Comparison of ENCODE assay signal across 23 cellular contexts in the genomic region with DNA sequence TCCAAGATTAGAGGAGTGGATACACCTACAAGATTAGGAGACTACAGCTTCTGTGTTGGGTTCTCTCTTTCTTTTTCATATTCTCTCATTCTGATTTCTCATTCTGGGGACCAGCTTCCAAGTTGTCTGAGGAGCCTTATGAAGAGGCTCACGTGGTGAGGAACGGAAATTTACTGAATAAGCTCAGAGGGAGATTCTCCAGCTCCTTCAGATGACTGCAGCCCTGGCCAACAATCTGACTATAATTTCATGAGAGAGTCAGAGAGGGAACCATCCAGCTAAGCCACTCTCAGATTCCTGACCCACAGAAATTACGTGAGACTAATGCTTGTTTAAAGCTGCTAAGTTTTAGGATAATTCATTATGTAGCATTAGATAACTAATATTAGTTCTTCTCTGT. TPM values are rescaled to one million over a fixed set of nuclear protein-coding genes. Genes with fewer than 3 reads are reported as not detected.
DNase-seq lines count a peak whose midpoint lies in the region; ATAC-seq, FAIRE-seq and TF ChIP-seq lines count a peak whose summit lies in the region.
"Had no signal": no experiment of that assay in that cellular context is flagged by ENCODE, and none has a peak within 500 bp of the region (broad histone marks: within the 10 kb centered on the region; RNA-seq: fewer than 3 reads in every experiment).

No MANE protein-coding gene starts in this region.

- POLR2A ChIA-PET in IMR-90 (lab: Charles Lee; ENCODE audit: unreplicated experiment) (no interaction called here), K562 (lab: Yijun Ruan, JAX) (interaction anchor here (0.7 to 2.7 kb wide), 3 partner anchors 11 to 397 kb away, joined by 3 to 11 read pairs (median 6); a partner anchor contains a TSS)

- no peak for FAIRE-seq in K562 (lab: Jason Lieb, UNC)
- FAIRE-seq: A549, GM12878, GM19239, H54 had no signal

- no peak overlapping the region for H3K4me2 ChIP-seq in IMR-90 (ENCODE audit: low read depth, low read length)
- no peak overlapping the region; the same call in 1 of the 2 replicates for H3K4me2 ChIP-seq in K562 (ENCODE audit: insufficient read depth, low read length)
- H3K4me2 ChIP-seq in osteoblast (ENCODE audit: insufficient read depth, low read length): peak overlapping the region; percentile 60
- H3K4me2 ChIP-seq: A549 had no signal

- TF ChIP-seq RAD21 in IMR-90 (IDR thresholded peaks at IDR 0.05; ENCODE audit: low read length) (no peak), K562 (CRISPR knock-in tag; conservative IDR thresholded peaks at IDR 0.05 in 1 of 2, IDR thresholded peaks at IDR 0.05 in 1 of 2) (no peak)

- no peak for DNase-seq in IMR-90
- DNase-seq in K562 (ENCODE audit: extremely low read depth in 1 of 4, low spot score in 3 of 4): no peak
- no peak for DNase-seq in osteoblast (ENCODE audit: insufficient read length, low spot score, missing footprints)
- DNase-seq in ACHN: no peak
- DNase-seq in hippocampal formation (lab: John Stamatoyannopoulos, UW): no peak
- DNase-seq in kidney glomerular epithelial cell (lab: John Stamatoyannopoulos, UW): no peak
- DNase-seq: CD4-positive, CD25-positive, alpha-beta regulatory T cell; CD8-positive, alpha-beta memory T cell; COR-L47; DMS 273 treated with DMSO at 0.1 percent for 48 hours; DMS53; DND-41; EL; HFFc6 had no signal

- H4K8ac ChIP-seq in IMR-90 (ENCODE audit: low read depth in 2 of 2, low read length in 2 of 2): no peak overlapping the region

- H3K4ac ChIP-seq in IMR-90 (ENCODE audit: low read depth, low read length): no peak overlapping the region

- H3K14ac ChIP-seq in IMR-90 (replicated peaks; ENCODE audit: low read depth, low read length): no peak overlapping the region

- H3K18ac ChIP-seq in IMR-90 (ENCODE audit: low read depth, low read length): no peak overlapping the region

- H2AFZ ChIP-seq in ACC112 (ENCODE audit: low read length, unreplicated experiment) (peak overlapping the region; percentile 83), IMR-90 (replicated peaks; ENCODE audit: low read length, poor library complexity) (no peak overlapping the region), K562 (ENCODE audit: low read depth, low read length) (peak overlapping the region; percentile 57), osteoblast (ENCODE audit: low read length) (peak overlapping the region; percentile 41)

- H3K9me3 ChIP-seq in IMR-90 (ENCODE audit: control insufficient read depth, insufficient read depth, low read length) (no peaks in the 10 kb centered on the region), K562 (replicated peaks; ENCODE audit: control insufficient read depth, insufficient read depth, low read depth, low read length) (no peaks in the 10 kb centered on the region), osteoblast (ENCODE audit: low read depth, low read length) (no peaks in the 10 kb centered on the region)
- H3K9me3 ChIP-seq: A549; BLaER1 treated with 17β-estradiol and CSF1 and Interleukin-3, amounts not matched to agents 10 nM and 100 nM had no signal

- H3K4me1 ChIP-seq in ACC112 (ENCODE audit: control insufficient read depth, insufficient read depth, low read length, unreplicated experiment): no peaks in the 10 kb centered on the region
- H3K4me1 ChIP-seq in IMR-90 (ENCODE audit: control insufficient read depth, insufficient read depth, low read length): no peaks in the 10 kb centered on the region
- peaks cover 9 to 17% of the 10 kb centered on the region in 2 experiments; a peak in 4 of 5 replicates for H3K4me1 ChIP-seq in K562 (replicated peaks in 1 of 2; ENCODE audit: control insufficient read depth in 2 of 2, insufficient read depth in 2 of 2, low read length in 2 of 2)
- no peaks in the 10 kb centered on the region for H3K4me1 ChIP-seq in osteoblast (ENCODE audit: insufficient read depth, low read length)
- H3K4me1 ChIP-seq: A549 had no signal

- H4K91ac ChIP-seq in IMR-90 (ENCODE audit: insufficient read depth, low read depth, low read length): no peak overlapping the region

- H3K9me1 ChIP-seq in IMR-90 (ENCODE audit: insufficient read depth, low read length): no peaks in the 10 kb centered on the region
- peaks cover 2% of the 10 kb centered on the region for H3K9me1 ChIP-seq in K562 (ENCODE audit: control insufficient read depth, insufficient read depth, low read length)

- H3K79me1 ChIP-seq in IMR-90 (ENCODE audit: low read depth in 1 of 2, low read length in 2 of 2): no peaks in the 10 kb centered on the region

- CTCF ChIA-PET in IMR-90 (lab: Yijun Ruan, JAX): interaction anchor here (0.6 kb wide), 1 partner anchor 385 kb away, joined by 3 read pairs; no protein-coding TSS in a partner anchor
- CTCF ChIA-PET in K562 (lab: Yijun Ruan, JAX; ENCODE audit: low intra/inter-chr PET ratio): no interaction called here

- no peak overlapping the region for H3K27ac ChIP-seq in ACC112 (ENCODE audit: low read depth, low read length)
- H3K27ac ChIP-seq in IMR-90 (ENCODE audit: insufficient read depth, low read length): no peak overlapping the region
- no peak overlapping the region for H3K27ac ChIP-seq in K562 (ENCODE audit: extremely low read depth, low read depth, low read length)
- H3K27ac ChIP-seq in osteoblast (ENCODE audit: low read depth, low read length): no peak overlapping the region
- H3K27ac ChIP-seq: 22Rv1; A549; BLaER1 treated with 17β-estradiol and CSF1 and Interleukin-3, amounts not matched to agents 10 nM and 100 nM; HL-60 had no signal

- H3K4me3 ChIP-seq in ACC112 (ENCODE audit: low read depth, low read length): peak overlapping the region; percentile 56; the same call in 1 of the 2 replicates
- no peak overlapping the region for H3K4me3 ChIP-seq in IMR-90 (ENCODE audit: insufficient read depth, low read depth, low read length)
- H3K4me3 ChIP-seq in K562: no peak overlapping the region
- H3K4me3 ChIP-seq in osteoblast (ENCODE audit: insufficient read depth, low read length): peak overlapping the region; percentile 39
- H3K4me3 ChIP-seq: A549; BLaER1 treated with 17β-estradiol and CSF1 and Interleukin-3, amounts not matched to agents 10 nM and 100 nM; GM12878 had no signal

- no CpG with 5 or more reads among the region's 3 CpGs for WGBS in IMR-90 (ENCODE audit: extremely low coverage in 2 of 2, insufficient read length in 1 of 2), 2 experiments
- 72% methylated on average over 3 of the region's 3 CpGs for WGBS in K562 (ENCODE audit: insufficient coverage, low coverage, missing lambda C conversion rate)

- H2AK9ac ChIP-seq in IMR-90 (replicated peaks; ENCODE audit: low read depth, low read length, poor library complexity): peak overlapping the region; percentile 61

- no peak overlapping the region for H3K9ac ChIP-seq in IMR-90 (ENCODE audit: low read depth, low read length)
- no peak overlapping the region for H3K9ac ChIP-seq in K562 (ENCODE audit: insufficient read depth in 1 of 2, low read depth in 2 of 2, low read length in 2 of 2)
- H3K9ac ChIP-seq: BLaER1 treated with 17β-estradiol and CSF1 and Interleukin-3, amounts not matched to agents 10 nM and 100 nM had no signal

- no peak for TF ChIP-seq EP300 in K562 (IDR thresholded peaks at IDR 0.05; ENCODE audit: low read length)

- H3K23ac ChIP-seq in IMR-90 (ENCODE audit: low read depth, low read length): no peak overlapping the region

- H2BK120ac ChIP-seq in IMR-90 (ENCODE audit: low read depth, low read length): no peak overlapping the region

- ATAC-seq in IMR-90 (ENCODE audit: low read depth) (no peak), K562 (no peak)
- ATAC-seq: A549, GM12878, HCT116 had no signal

- no peak overlapping the region for H2BK15ac ChIP-seq in IMR-90 (ENCODE audit: low read depth, low read length)

- dilution Hi-C loops in IMR-90 (cut with HindIII; ENCODE audit: low sequenced_read_pairs, unreplicated experiment): no loop called here

- BruUV-seq in IMR-90 (replicated peaks; lab: Mats Ljungman, UMichigan): no TSS peak
- BruUV-seq in K562 (replicated peaks; lab: Mats Ljungman, UMichigan): no TSS peak

- no peak for TF ChIP-seq POLR2A in IMR-90 (IDR thresholded peaks at IDR 0.05; ENCODE audit: low read depth, low read length)
- no peak for TF ChIP-seq POLR2A in K562 (conservative IDR thresholded peaks at IDR 0.05)

- H4K5ac ChIP-seq in IMR-90 (ENCODE audit: low read depth, low read length): no peak overlapping the region

- in situ Hi-C loops in IMR-90 (cut with MboI; ENCODE audit: low sequenced_read_pairs): no loop called here
- in situ Hi-C loops in K562 (cut with MboI): no loop called here
- in situ Hi-C loops in ACHN (cut with HindIII; ENCODE audit: low pct_ligation_motif_present, low pct_unique_long_range_greater_than_20kb, low sequenced_read_pairs): no loop called here

- no peaks in the 10 kb centered on the region for H4K20me1 ChIP-seq in IMR-90 (ENCODE audit: insufficient read depth, low read length)
- H4K20me1 ChIP-seq in K562 (replicated peaks; ENCODE audit: control insufficient read depth, insufficient read depth, low read length): no peaks in the 10 kb centered on the region
- no peaks in the 10 kb centered on the region for H4K20me1 ChIP-seq in osteoblast (ENCODE audit: insufficient read depth, low read length)
- H4K20me1 ChIP-seq: BLaER1 treated with 17β-estradiol and CSF1 and Interleukin-3, amounts not matched to agents 10 nM and 100 nM had no signal

- H2BK20ac ChIP-seq in IMR-90 (ENCODE audit: low read depth, low read length): no peak overlapping the region

- H3K56ac ChIP-seq in IMR-90 (ENCODE audit: extremely low read depth, insufficient read depth, low read length): no peak overlapping the region

- TF ChIP-seq CTCF in IMR-90 (conservative IDR thresholded peaks at IDR 0.05; ENCODE audit: low read depth, low read length): no peak
- TF ChIP-seq CTCF in K562 (IDR thresholded peaks at IDR 0.05 in 2 of 3, conservative IDR thresholded peaks at IDR 0.05 in 1 of 3; ENCODE audit: insufficient read depth in 2 of 3, low read depth in 1 of 3, low read length in 3 of 3): no peak
- no peak for TF ChIP-seq CTCF in osteoblast (IDR thresholded peaks at IDR 0.05; ENCODE audit: extremely low read depth, low read depth, low read length)

- H3K79me2 ChIP-seq in ACC112 (ENCODE audit: control insufficient read depth, insufficient read depth, low read length, unreplicated experiment): no peaks in the 10 kb centered on the region
- no peaks in the 10 kb centered on the region for H3K79me2 ChIP-seq in K562 (ENCODE audit: control insufficient read depth, insufficient read depth, low read length)
- no peaks in the 10 kb centered on the region for H3K79me2 ChIP-seq in osteoblast (ENCODE audit: insufficient read depth, low read length)

- no peak overlapping the region for H2BK5ac ChIP-seq in IMR-90 (ENCODE audit: low read depth, low read length, poor library complexity, severe bottlenecking)

- no peaks in the 10 kb centered on the region for H3K27me3 ChIP-seq in ACC112 (ENCODE audit: insufficient read depth, low read length)
- peaks cover 1% of the 10 kb centered on the region; the same call in 1 of the 2 replicates for H3K27me3 ChIP-seq in IMR-90 (ENCODE audit: control insufficient read depth, insufficient read depth, low read length)
- H3K27me3 ChIP-seq in K562 (ENCODE audit: control insufficient read depth in 2 of 2, insufficient read depth in 2 of 2, low read length in 2 of 2): no peaks in the 10 kb centered on the region
- H3K27me3 ChIP-seq in osteoblast (ENCODE audit: insufficient read depth, low read length): no peaks in the 10 kb centered on the region
- H3K27me3 ChIP-seq: BLaER1 treated with 17β-estradiol and CSF1 and Interleukin-3, amounts not matched to agents 10 nM and 100 nM had no signal

- intact Hi-C loops in IMR-90 (cut with micrococcal nuclease): no loop called here
- intact Hi-C loops in K562 (cut with micrococcal nuclease): no loop called here

- H2AK5ac ChIP-seq in IMR-90 (ENCODE audit: low read depth, low read length): no peak overlapping the region

- H3K36me3 ChIP-seq in ACC112 (ENCODE audit: insufficient read depth, low read length) (no peaks in the 10 kb centered on the region), IMR-90 (ENCODE audit: control insufficient read depth, insufficient read depth, low read length) (no peaks in the 10 kb centered on the region), K562 (ENCODE audit: control insufficient read depth, insufficient read depth, low read length) (no peaks in the 10 kb centered on the region), osteoblast (ENCODE audit: insufficient read depth, low read length) (no peaks in the 10 kb centered on the region)
- H3K36me3 ChIP-seq: BLaER1 treated with 17β-estradiol and CSF1 and Interleukin-3, amounts not matched to agents 10 nM and 100 nM had no signal

RNA-seq across cellular contexts. Expression of a gene that starts 27.1 kb away (rescaled TPM):
- total RNA-seq in IMR-90 (2012; rRNA removed) (36.4 and 41.4 TPM in 2 replicates), K562 (2014; rRNA removed) (43.5 and 58.8 TPM in 2 replicates), K562 (2014; rRNA removed; fragmentation: Illumina TruSeq; extraction: Trizol) (83.4 and 88.1 TPM in 2 replicates), K562 (2015; rRNA removed; fragmentation: Illumina TruSeq; extraction: Trizol) (81.0 and 84.3 TPM in 2 replicates), K562 (2021) (73.3 and 76.6 TPM in 2 replicates), osteoblast (65.9 and 77.5 TPM in 2 replicates)
- polyA plus RNA-seq in IMR-90 (2012; rRNA removed) (17.1 and 20.0 TPM in 2 replicates), K562 (2011; rRNA removed) (98.3 and 111 TPM in 2 replicates), K562 (2014; fragmentation: Illumina TruSeq; extraction: Trizol) (63.3 and 84.4 TPM in 2 replicates), K562 (2014; fragmentation: Nextera tagmentation; extraction: Ambion mirVana) (10 to 100 TPM; 29.0 to 39.4 TPM), K562 (2014; rRNA removed) (38.5 and 44.3 TPM in 2 replicates)
- polyA plus RNA-seq in IMR-90 (2012; cell fraction: cytosol; rRNA removed): 5.8 and 6.7 TPM in 2 replicates
- polyA plus RNA-seq in IMR-90 (2012; cell fraction: nucleus; rRNA removed; ENCODE audit: low replicate concordance): 9.6 and 61.5 TPM in 2 replicates
- 138 and 372 TPM in 2 replicates for total RNA-seq in K562 (2011; cell fraction: chromatin; rRNA removed; ENCODE audit: low replicate concordance)
- 46.2 and 68.8 TPM in 2 replicates for total RNA-seq in K562 (2011; cell fraction: nucleolus; rRNA removed)
- total RNA-seq in K562 (2011; cell fraction: nucleoplasm; rRNA removed): 161 and 303 TPM in 2 replicates
- polyA plus RNA-seq in K562 (2011; cell fraction: cytosol; rRNA removed): 48.3 and 64.7 TPM in 2 replicates
- polyA plus RNA-seq in K562 (2011; cell fraction: nucleus; rRNA removed): 81.2 and 132 TPM in 2 replicates
- 36.8 and 45.9 TPM in 2 replicates for polyA plus RNA-seq in K562 (2012)
- 151 and 190 TPM in 2 replicates for polyA minus RNA-seq in K562 (2011; rRNA and poly(A)+ RNA removed)
- polyA minus RNA-seq in K562 (2011; cell fraction: cytosol; rRNA and poly(A)+ RNA removed): 45.4 and 47.5 TPM in 2 replicates
- 68.1 and 142 TPM in 2 replicates for polyA minus RNA-seq in K562 (2011; cell fraction: nucleus; rRNA and poly(A)+ RNA removed)

Comparison
In these comparisons a context has a peak if more than half of its experiments do, and no peak if none do; other contexts are left out.
1. H3K4me3 ChIP-seq: peak in ACC112 (single experiment) and osteoblast (single experiment); none in IMR-90 (single experiment) and K562 (single experiment).